ENCODE assay signal across 11 cellular contexts in genomic region chr4:156419080-156419638, GRCh38.
"Had no signal": no experiment of that assay in that cellular context is flagged by ENCODE, and none has a peak within 500 bp of the region (broad histone marks: within the 10 kb centered on the region; RNA-seq: fewer than 3 reads in every experiment).

No MANE protein-coding gene starts in this region.

- H3K9me3 Mint-ChIP-seq: activated CD4-positive, alpha-beta memory T cell treated with anti-CD3 and anti-CD28 coated beads, Interleukin-2, amount 10 ng/mL, durations not matched to agents 7 days and 5 days had no signal

- H3K27me3 Mint-ChIP-seq: activated CD4-positive, alpha-beta memory T cell treated with anti-CD3 and anti-CD28 coated beads, Interleukin-2, amount 10 ng/mL, durations not matched to agents 7 days and 5 days; memory B cell had no signal

- H3K4me1 Mint-ChIP-seq: activated CD4-positive, alpha-beta memory T cell treated with anti-CD3 and anti-CD28 coated beads, Interleukin-2, amount 10 ng/mL, durations not matched to agents 7 days and 5 days; memory B cell; stimulated activated effector memory CD8-positive, alpha-beta T cell treated with anti-CD3 and anti-CD28 coated beads, Interleukin-12 subunit alpha, Interleukin-12 subunit beta, amount 100 ng/mL, for 72 hours had no signal

- DNase-seq: activated CD4-positive, alpha-beta memory T cell treated with anti-CD3 and anti-CD28 coated beads, Interleukin-2, amount 10 ng/mL, durations not matched to agents 7 days and 5 days; activated CD4-positive, alpha-beta T cell treated with anti-CD3 and anti-CD28 coated beads for 1 hour; activated T-cell treated with anti-CD3 and anti-CD28 coated beads, Interleukin-2, amount 50 U/mL, for 72 hours; effector CD8-positive, alpha-beta T cell; retina; small intestine; T-helper 9 cell; transverse colon had no signal

- H3K27me3 ChIP-seq: transverse colon had no signal

- H3K4me1 ChIP-seq: transverse colon had no signal

- H3K4me3 ChIP-seq: coronary artery, transverse colon had no signal

- H3K36me3 ChIP-seq: transverse colon had no signal

- H3K4me3 Mint-ChIP-seq: activated CD4-positive, alpha-beta memory T cell treated with anti-CD3 and anti-CD28 coated beads, Interleukin-2, amount 10 ng/mL, durations not matched to agents 7 days and 5 days; activated T-cell treated with anti-CD3 and anti-CD28 coated beads, Interleukin-2, amount 50 U/mL, for 72 hours; memory B cell; stimulated activated effector memory CD8-positive, alpha-beta T cell treated with anti-CD3 and anti-CD28 coated beads, Interleukin-12 subunit alpha, Interleukin-12 subunit beta, amount 100 ng/mL, for 72 hours had no signal

- H3K36me3 Mint-ChIP-seq: memory B cell; stimulated activated effector memory CD8-positive, alpha-beta T cell treated with anti-CD3 and anti-CD28 coated beads, Interleukin-12 subunit alpha, Interleukin-12 subunit beta, amount 100 ng/mL, for 72 hours had no signal

- H3K27ac Mint-ChIP-seq: activated CD4-positive, alpha-beta memory T cell treated with anti-CD3 and anti-CD28 coated beads, Interleukin-2, amount 10 ng/mL, durations not matched to agents 7 days and 5 days; activated T-cell treated with anti-CD3 and anti-CD28 coated beads, Interleukin-2, amount 50 U/mL, for 72 hours; memory B cell; stimulated activated effector memory CD8-positive, alpha-beta T cell treated with anti-CD3 and anti-CD28 coated beads, Interleukin-12 subunit alpha, Interleukin-12 subunit beta, amount 100 ng/mL, for 72 hours had no signal

- H3K27ac ChIP-seq: coronary artery, transverse colon had no signal

- ATAC-seq: activated T-cell treated with anti-CD3 and anti-CD28 coated beads, Interleukin-2, amount 50 U/mL, for 72 hours; stimulated activated effector memory CD8-positive, alpha-beta T cell treated with anti-CD3 and anti-CD28 coated beads, Interleukin-12 subunit alpha, Interleukin-12 subunit beta, amount 100 ng/mL, for 72 hours had no signal
